In genomic region chr5:167982-168660, GRCh38 we compare ENCODE assay signal across 11 cellular contexts. TPM values are rescaled to one million over a fixed set of nuclear protein-coding genes. Genes with fewer than 3 reads are reported as not detected.
A peak's percentile ranks its signal among the peaks of the same experiment; 100 is the strongest.
DNase-seq lines count a peak whose midpoint lies in the region; ATAC-seq, FAIRE-seq and TF ChIP-seq lines count a peak whose summit lies in the region.
"Had no signal": no experiment of that assay in that cellular context is flagged by ENCODE, and none has a peak within 500 bp of the region (broad histone marks: within the 10 kb centered on the region; RNA-seq: fewer than 3 reads in every experiment).

No MANE protein-coding gene starts in this region.

- H3K4me1 Mint-ChIP-seq in nephron progenitor cell = peaks cover 38% of the 10 kb centered on the region

- TF ChIP-seq EP300 in tibial nerve (IDR thresholded peaks at IDR 0.05) = no peak

- FAIRE-seq in bronchial epithelial cell (lab: Jason Lieb, UNC) = no peak

- no peak overlapping the region for H3K4me3 Mint-ChIP-seq in nephron progenitor cell
- H3K4me3 Mint-ChIP-seq: neural crest cell had no signal

- H3K27me3 Mint-ChIP-seq in nephron progenitor cell (ENCODE audit: low read depth, poor library complexity) = peaks cover 4% of the 10 kb centered on the region

- H3K4me1 ChIP-seq in BE2C (no peaks in the 10 kb centered on the region), tibial nerve (no peaks in the 10 kb centered on the region)

- peaks cover 22% of the 10 kb centered on the region for H3K36me3 Mint-ChIP-seq in nephron progenitor cell (ENCODE audit: low read depth)

- no peak for TF ChIP-seq CTCF in BE2C (IDR thresholded peaks at IDR 0.05; ENCODE audit: low read depth, low read length)
- no peak for TF ChIP-seq CTCF in bronchial epithelial cell (IDR thresholded peaks at IDR 0.05; ENCODE audit: insufficient read depth, low read length, severe bottlenecking)
- no peak for TF ChIP-seq CTCF in nephron progenitor cell (IDR thresholded peaks at IDR 0.05)
- no peak for TF ChIP-seq CTCF in tibial nerve (IDR thresholded peaks at IDR 0.05)

- H3K4me3 ChIP-seq in BE2C (ENCODE audit: low read depth, low read length) (no peak overlapping the region), bronchial epithelial cell (ENCODE audit: low read depth, low read length) (no peak overlapping the region), tibial nerve (no peak overlapping the region)

- peak; percentile 2 for DNase-seq in BE2C
- DNase-seq in HT1080 (ENCODE audit: low read depth) = peak; percentile 93
- peak; percentile 30 for DNase-seq in bronchial epithelial cell (ENCODE audit: low read depth)
- no peak for DNase-seq in nephron progenitor cell
- no peak for DNase-seq in OCI-M2 (lab: John Stamatoyannopoulos, UW; ENCODE audit: unreplicated experiment)
- DNase-seq in activated naive CD4-positive, alpha-beta T cell (lab: John Stamatoyannopoulos, UW) = no peak
- no peak for DNase-seq in tibial nerve (ENCODE audit: low spot score in 2 of 2)
- DNase-seq: activated CD4-positive, alpha-beta T cell treated with anti-CD3 and anti-CD28 coated beads for 48 hours had no signal

- no peak for ATAC-seq in HG03025 (IDR thresholded peaks at IDR 0.05; ENCODE audit: low FRiP score, unreplicated experiment)

- H3K27ac Mint-ChIP-seq in nephron progenitor cell = peak overlapping the region; percentile 40

- no peaks in the 10 kb centered on the region for H3K36me3 ChIP-seq in BE2C
- no peaks in the 10 kb centered on the region for H3K36me3 ChIP-seq in bronchial epithelial cell (ENCODE audit: control insufficient read depth, insufficient read depth, low read length)
- no peaks in the 10 kb centered on the region for H3K36me3 ChIP-seq in tibial nerve

- 66 to 69% methylated on average over 12 to 15 of the region's 18 CpGs for WGBS in tibial nerve, 2 donors

- H3K9me3 ChIP-seq in BE2C (no peaks in the 10 kb centered on the region), tibial nerve (no peaks in the 10 kb centered on the region)

- no peak for TF ChIP-seq POLR2A in tibial nerve (IDR thresholded peaks at IDR 0.05)

- H3K27ac ChIP-seq in tibial nerve = no peak overlapping the region

- H3K27me3 ChIP-seq in BE2C (peaks cover 5% of the 10 kb centered on the region; the same call in 1 of the 2 replicates), bronchial epithelial cell (ENCODE audit: control insufficient read depth, insufficient read depth, low read length) (no peaks in the 10 kb centered on the region), tibial nerve (no peaks in the 10 kb centered on the region)

- H3K9me3 Mint-ChIP-seq in nephron progenitor cell = peaks cover 13% of the 10 kb centered on the region
- H3K9me3 Mint-ChIP-seq: neural crest cell had no signal

RNA-seq across cellular contexts. Expression of gene LRRC14B, which starts 23.2 kb away (rescaled TPM):
- polyA plus RNA-seq in BE2C (2012; ENCODE audit: insufficient read depth, insufficient read length, low read depth) = not detected
- total RNA-seq in HT1080 (2014; rRNA removed; shearing (Covaris generic)) = not detected in 2 replicates
- not detected in 2 replicates for polyA plus RNA-seq in HT1080 (2015; cell fraction: cytosol; rRNA removed)
- not detected in 2 replicates for polyA plus RNA-seq in HT1080 (2015; cell fraction: nucleus; rRNA removed)
- total RNA-seq in bronchial epithelial cell = not detected in 2 replicates
- not detected for total RNA-seq in tibial nerve
- total RNA-seq: neural crest cell had no signal
- polyA plus RNA-seq: adipose tissue had no signal

RNA-seq across cellular contexts. Expression of gene CCDC127, which starts 49.8 kb away (rescaled TPM):
- polyA plus RNA-seq in BE2C (2012; ENCODE audit: insufficient read depth, insufficient read length, low read depth) = 9.0 TPM
- total RNA-seq in HT1080 (2014; rRNA removed; shearing (Covaris generic)) = 4.1 and 4.2 TPM in 2 replicates
- polyA plus RNA-seq in HT1080 (2015; cell fraction: cytosol; rRNA removed) = 2.7 and 3.1 TPM in 2 replicates
- 3.3 and 3.9 TPM in 2 replicates for polyA plus RNA-seq in HT1080 (2015; cell fraction: nucleus; rRNA removed)
- total RNA-seq in bronchial epithelial cell = 2.9 and 4.1 TPM in 2 replicates
- 1 to 10 TPM; 4.5 to 7.2 (median 5.8) TPM for total RNA-seq in tibial nerve

RNA-seq across cellular contexts. Expression of gene SDHA, which starts 50.0 kb away (rescaled TPM):
- polyA plus RNA-seq in BE2C (2012; ENCODE audit: insufficient read depth, insufficient read length, low read depth) = 143 TPM
- total RNA-seq in HT1080 (2014; rRNA removed; shearing (Covaris generic)) = 124 and 137 TPM in 2 replicates
- 101 and 105 TPM in 2 replicates for polyA plus RNA-seq in HT1080 (2015; cell fraction: cytosol; rRNA removed)
- 190 and 226 TPM in 2 replicates for polyA plus RNA-seq in HT1080 (2015; cell fraction: nucleus; rRNA removed)
- 106 and 136 TPM in 2 replicates for total RNA-seq in bronchial epithelial cell
- total RNA-seq in tibial nerve = 10 to 100 TPM; 67.7 to 95.3 (median 78.3) TPM

Comparison
In these comparisons a context has a peak if more than half of its experiments do, and no peak if none do; other contexts are left out.
1. DNase-seq: peak in BE2C (single experiment), HT1080 (single experiment) and bronchial epithelial cell (single experiment); none in nephron progenitor cell (single experiment), OCI-M2 (single experiment), activated naive CD4-positive, alpha-beta T cell (0 of 4) and tibial nerve (0 of 2).